In genomic region chr1:186738896-186739295, GRCh38 we compare ENCODE assay signal across 9 cellular contexts. TPM values are rescaled to one million over a fixed set of nuclear protein-coding genes. Genes with fewer than 3 reads are reported as not detected.
DNase-seq lines count a peak whose midpoint lies in the region; ATAC-seq and TF ChIP-seq lines count a peak whose summit lies in the region.
"Had no signal": no experiment of that assay in that cellular context is flagged by ENCODE, and none has a peak within 500 bp of the region (broad histone marks: within the 10 kb centered on the region; RNA-seq: fewer than 3 reads in every experiment).

No MANE protein-coding gene starts in this region.

- H3K27ac Mint-ChIP-seq in activated T-cell treated with anti-CD3 and anti-CD28 coated beads, Interleukin-2, amount 50 U/mL, for 72 hours: peak overlapping the region; percentile 98
- H3K27ac Mint-ChIP-seq in stimulated activated naive CD8-positive, alpha-beta T cell treated with anti-CD3 and anti-CD28 coated beads, Interleukin-15, Interleukin-2, amounts not matched to agents 100 ng/mL and 50 ng/mL, for 24 hours: peak overlapping the region; percentile 57

- WGBS in psoas muscle, 3 donors: 67 to 92% (median 75%) methylated on average over 1 of the region's 1 CpG

- intact Hi-C loops in psoas muscle (cut with DNase I): no loop called here

- peaks cover 0 to 3% of the 10 kb centered on the region in 2 donors for H3K9me3 Mint-ChIP-seq in activated T-cell treated with anti-CD3 and anti-CD28 coated beads, Interleukin-2, amount 50 U/mL, for 72 hours
- no peaks in the 10 kb centered on the region for H3K9me3 Mint-ChIP-seq in stimulated activated naive CD8-positive, alpha-beta T cell treated with anti-CD3 and anti-CD28 coated beads, Interleukin-15, Interleukin-2, amounts not matched to agents 100 ng/mL and 50 ng/mL, for 24 hours

- no peaks in the 10 kb centered on the region for H3K27me3 ChIP-seq in psoas muscle (ENCODE audit: insufficient read depth in 3 of 3, low read length in 2 of 3)

- peaks cover 58% of the 10 kb centered on the region for H3K4me1 Mint-ChIP-seq in activated T-cell treated with anti-CD3 and anti-CD28 coated beads, Interleukin-2, amount 50 U/mL, for 72 hours (ENCODE audit: low read depth)
- peaks cover 24% of the 10 kb centered on the region for H3K4me1 Mint-ChIP-seq in stimulated activated naive CD8-positive, alpha-beta T cell treated with anti-CD3 and anti-CD28 coated beads, Interleukin-15, Interleukin-2, amounts not matched to agents 100 ng/mL and 50 ng/mL, for 24 hours (ENCODE audit: low read depth)

- no peak overlapping the region for H3K4me3 ChIP-seq in psoas muscle

- peak; percentile 30 to 41 for DNase-seq in activated T-cell treated with anti-CD3 and anti-CD28 coated beads, Interleukin-2, amount 50 U/mL, for 72 hours
- DNase-seq in activated T-cell treated with anti-CD3 and anti-CD28 coated beads, Interleukin-2, amount 50 U/mL, for 1 hour: no peak
- DNase-seq in SIG-M5 treated with dmso at 0.1 percent for 504 hours (lab: John Stamatoyannopoulos, UW; ENCODE audit: unreplicated experiment): peak; percentile 86
- DNase-seq in RKO (ENCODE audit: low spot score): no peak
- DNase-seq in psoas muscle: no peak
- DNase-seq in DMS53 treated with DMSO at 0.1 percent for 48 hours (lab: John Stamatoyannopoulos, UW; ENCODE audit: unreplicated experiment): no peak
- DNase-seq: head of caudate nucleus had no signal

- peak overlapping the region; percentile 61 to 83 for H3K4me3 Mint-ChIP-seq in activated T-cell treated with anti-CD3 and anti-CD28 coated beads, Interleukin-2, amount 50 U/mL, for 72 hours
- no peak overlapping the region for H3K4me3 Mint-ChIP-seq in stimulated activated naive CD8-positive, alpha-beta T cell treated with anti-CD3 and anti-CD28 coated beads, Interleukin-15, Interleukin-2, amounts not matched to agents 100 ng/mL and 50 ng/mL, for 24 hours

- no peaks in the 10 kb centered on the region for H3K36me3 ChIP-seq in psoas muscle (ENCODE audit: insufficient read depth in 1 of 2, low read depth in 1 of 2)

- H3K4me1 ChIP-seq in psoas muscle: no peaks in the 10 kb centered on the region

- H3K27me3 Mint-ChIP-seq in activated T-cell treated with anti-CD3 and anti-CD28 coated beads, Interleukin-2, amount 50 U/mL, for 72 hours (ENCODE audit: low read depth): peaks cover 26% of the 10 kb centered on the region
- H3K27me3 Mint-ChIP-seq in stimulated activated naive CD8-positive, alpha-beta T cell treated with anti-CD3 and anti-CD28 coated beads, Interleukin-15, Interleukin-2, amounts not matched to agents 100 ng/mL and 50 ng/mL, for 24 hours: peaks cover 10% of the 10 kb centered on the region

- no peaks in the 10 kb centered on the region for H3K9me3 ChIP-seq in psoas muscle

- H3K36me3 Mint-ChIP-seq in activated T-cell treated with anti-CD3 and anti-CD28 coated beads, Interleukin-2, amount 50 U/mL, for 72 hours (ENCODE audit: insufficient read depth in 2 of 2): no peaks in the 10 kb centered on the region
- H3K36me3 Mint-ChIP-seq in stimulated activated naive CD8-positive, alpha-beta T cell treated with anti-CD3 and anti-CD28 coated beads, Interleukin-15, Interleukin-2, amounts not matched to agents 100 ng/mL and 50 ng/mL, for 24 hours (ENCODE audit: low read depth): no peaks in the 10 kb centered on the region

- TF ChIP-seq CTCF in psoas muscle (IDR thresholded peaks at IDR 0.05): no peak

- H3K27ac ChIP-seq in psoas muscle: no peak overlapping the region

- ATAC-seq in activated T-cell treated with anti-CD3 and anti-CD28 coated beads, Interleukin-2, amount 50 U/mL, for 72 hours (replicated peaks in 1 of 2): peak; percentile 90 to 93
- peak; percentile 86 for ATAC-seq in HG02973 (IDR thresholded peaks at IDR 0.05; ENCODE audit: unreplicated experiment)
- no peak for ATAC-seq in psoas muscle

RNA-seq across cellular contexts. Expression of gene PTGS2, which starts 58.7 kb away (rescaled TPM):
- total RNA-seq in activated T-cell treated with anti-CD3 and anti-CD28 coated beads, Interleukin-2, amount 50 U/mL, for 72 hours: 10 to 100 TPM; 10.9 to 32.4 TPM
- total RNA-seq in psoas muscle: under 1 TPM; 0.08 to 0.53 (median 0.27) TPM
- polyA plus RNA-seq in psoas muscle: under 1 TPM; 0.03 to 0.13 (median 0.05) TPM

Comparison
In these comparisons a context has a peak if more than half of its experiments do, and no peak if none do; other contexts are left out.
1. DNase-seq: peak in activated T-cell treated with anti-CD3 and anti-CD28 coated beads, Interleukin-2, amount 50 U/mL, for 72 hours (2 of 2) and SIG-M5 treated with dmso at 0.1 percent for 504 hours (single experiment); none in activated T-cell treated with anti-CD3 and anti-CD28 coated beads, Interleukin-2, amount 50 U/mL, for 1 hour (single experiment), RKO (single experiment), psoas muscle (0 of 2) and DMS53 treated with DMSO at 0.1 percent for 48 hours (single experiment).
2. ATAC-seq: peak in activated T-cell treated with anti-CD3 and anti-CD28 coated beads, Interleukin-2, amount 50 U/mL, for 72 hours (2 of 2) and HG02973 (single experiment); none in psoas muscle (0 of 4).
3. RNA of gene PTGS2, which starts 58.7 kb away (total RNA-seq): 10.9 to 32.4 TPM in activated T-cell treated with anti-CD3 and anti-CD28 coated beads, Interleukin-2, amount 50 U/mL, for 72 hours; 0.08 to 0.53 TPM in psoas muscle; every median in the first group is over 4 times any median in the second.